Comparison of ENCODE assay signal across 1 cellular context in the genomic region with DNA sequence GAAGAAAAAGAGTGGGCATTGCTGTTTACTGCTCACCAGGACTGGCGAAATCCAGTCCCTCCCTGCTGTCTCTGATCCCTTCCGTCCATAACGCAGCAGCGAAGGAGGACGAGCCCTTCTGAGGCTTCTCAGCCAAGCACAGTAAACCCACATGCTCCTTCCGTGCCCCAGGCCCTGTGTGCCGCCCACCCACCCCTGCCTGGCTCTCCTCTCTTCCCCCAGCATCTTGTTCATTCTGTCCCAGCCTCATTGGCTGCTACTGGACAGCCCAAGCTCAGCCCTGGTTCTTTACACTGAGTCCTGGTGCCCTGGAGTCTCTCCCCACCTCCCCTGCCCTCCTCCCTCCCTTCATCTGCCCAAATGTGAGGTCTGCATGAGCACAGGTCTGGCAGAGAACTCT.
TF ChIP-seq lines count a peak whose summit lies in the region.

No MANE protein-coding gene starts in this region.

TF ChIP-seq in H1, 55 proteins besides CTCF, POLR2A, EP300 and RAD21:
- TF ChIP-seq SP4 (IDR thresholded peaks at IDR 0.05; ENCODE audit: low read length) (no peak), RBBP5 (IDR thresholded peaks at IDR 0.05; ENCODE audit: borderline replicate concordance, low read depth, low read length) (no peak), CREB1 (IDR thresholded peaks at IDR 0.05) (no peak), ZNF274 (IDR thresholded peaks at IDR 0.05; ENCODE audit: borderline replicate concordance, extremely low read depth, low read length) (no peak), JUN (IDR thresholded peaks at IDR 0.05; ENCODE audit: low read depth, low read length) (no peak), SUZ12 (IDR thresholded peaks at IDR 0.05; ENCODE audit: low read length) (no peak), NRF1 (IDR thresholded peaks at IDR 0.05; ENCODE audit: low read depth, low read length) (no peak), POLR2AphosphoS5 (IDR thresholded peaks at IDR 0.05; ENCODE audit: low read depth, low read length) (no peak), BRCA1 (IDR thresholded peaks at IDR 0.05; ENCODE audit: low read depth, low read length) (no peak), SIRT6 (IDR thresholded peaks at IDR 0.05; ENCODE audit: low read length) (no peak), KDM4A (IDR thresholded peaks at IDR 0.05; ENCODE audit: low read depth, low read length, severe bottlenecking) (no peak), CBX5 (IDR thresholded peaks at IDR 0.05; ENCODE audit: low read depth, low read length) (no peak), CBX8 (IDR thresholded peaks at IDR 0.05; ENCODE audit: borderline replicate concordance, low read depth, low read length) (no peak), SP2 (IDR thresholded peaks at IDR 0.05; ENCODE audit: low read length) (no peak)
- TF ChIP-seq, protein P1, sequence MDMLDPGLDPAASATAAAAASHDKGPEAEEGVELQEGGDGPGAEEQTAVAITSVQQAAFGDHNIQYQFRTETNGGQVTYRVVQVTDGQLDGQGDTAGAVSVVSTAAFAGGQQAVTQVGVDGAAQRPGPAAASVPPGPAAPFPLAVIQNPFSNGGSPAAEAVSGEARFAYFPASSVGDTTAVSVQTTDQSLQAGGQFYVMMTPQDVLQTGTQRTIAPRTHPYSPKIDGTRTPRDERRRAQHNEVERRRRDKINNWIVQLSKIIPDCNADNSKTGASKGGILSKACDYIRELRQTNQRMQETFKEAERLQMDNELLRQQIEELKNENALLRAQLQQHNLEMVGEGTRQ (IDR thresholded peaks at IDR 0.05; ENCODE audit: low read length) = no peak
- TF ChIP-seq, protein P2, sequence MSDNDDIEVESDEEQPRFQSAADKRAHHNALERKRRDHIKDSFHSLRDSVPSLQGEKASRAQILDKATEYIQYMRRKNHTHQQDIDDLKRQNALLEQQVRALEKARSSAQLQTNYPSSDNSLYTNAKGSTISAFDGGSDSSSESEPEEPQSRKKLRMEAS (IDR thresholded peaks at IDR 0.05) = no peak
